ENCODE assay signal across 11 cellular contexts in the genomic region with DNA sequence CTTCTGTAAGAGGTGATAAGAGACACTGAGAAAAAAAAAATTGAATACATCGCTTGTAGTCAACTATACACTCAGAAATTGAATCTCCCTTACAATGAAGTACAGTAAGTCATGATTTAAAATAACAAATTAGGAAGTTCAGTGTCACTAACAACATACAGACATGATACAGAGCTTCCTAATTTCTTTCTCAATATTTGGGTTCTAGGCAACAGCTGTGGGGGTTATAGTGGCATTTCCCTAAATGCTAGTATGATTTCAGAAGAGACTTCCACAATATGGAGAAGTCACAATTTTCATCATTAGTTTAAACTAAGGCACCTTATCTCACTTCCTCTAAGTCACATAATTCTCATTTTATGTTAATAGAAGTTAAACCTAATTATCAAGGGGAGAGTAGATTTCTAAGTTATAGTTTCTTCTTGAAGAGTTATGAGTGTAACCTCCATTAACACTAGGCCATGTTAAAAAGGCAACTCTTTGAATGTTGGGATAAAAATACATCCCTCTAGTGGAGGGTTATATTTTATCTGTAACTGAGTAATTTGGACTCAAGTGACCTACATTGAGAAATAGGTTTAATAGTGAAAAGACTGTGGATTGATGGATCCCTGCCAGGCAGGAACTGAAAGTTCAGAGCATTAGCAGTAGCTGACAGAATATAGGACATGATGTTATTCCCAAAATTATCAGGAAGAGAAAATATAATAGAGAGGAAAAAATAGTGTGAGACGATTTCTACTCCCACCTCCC.
DNase-seq lines count a peak whose midpoint lies in the region; ATAC-seq, FAIRE-seq and TF ChIP-seq lines count a peak whose summit lies in the region.
"Had no signal": no experiment of that assay in that cellular context is flagged by ENCODE, and none has a peak within 500 bp of the region (broad histone marks: within the 10 kb centered on the region; RNA-seq: fewer than 3 reads in every experiment).

No MANE protein-coding gene starts in this region.

- no peak overlapping the region for H3K27ac ChIP-seq in A673 (ENCODE audit: low read depth, low read length, poor library complexity, severe bottlenecking)
- H3K27ac ChIP-seq in right lobe of liver, result peak overlapping the region; percentile 51 to 65 (median 61)
- H3K27ac ChIP-seq: neutrophil had no signal

- FAIRE-seq in bronchial epithelial cell (lab: Jason Lieb, UNC), result no peak
- FAIRE-seq: astrocyte had no signal

- no TSS peak for BruUV-seq in A673 (replicated peaks; lab: Mats Ljungman, UMichigan)

- intact Hi-C loops in A673 (cut with micrococcal nuclease; ENCODE audit: unreplicated experiment) (no loop called here), right lobe of liver (cut with DNase I) (no loop called here)

- POLR2A ChIA-PET in A673 (lab: Charles Lee; ENCODE audit: low non-redundant PET), result no interaction called here

- DNase-seq in A673 (ENCODE audit: low spot score) (peak; percentile 0), Kasumi-1 (lab: John Stamatoyannopoulos, UW) (peak; percentile 25 to 59), bronchial epithelial cell (ENCODE audit: low read depth) (peak; percentile 2), right lobe of liver (peak in 2 of 3 donors; percentile 46 to 85), NCI-H345 treated with DMSO at 0.1 percent for 48 hours (lab: John Stamatoyannopoulos, UW; ENCODE audit: unreplicated experiment) (no peak), NCI-H748 (lab: John Stamatoyannopoulos, UW; ENCODE audit: unreplicated experiment) (no peak)
- DNase-seq: NCI-H1105 had no signal

- H3K36me3 ChIP-seq in A673 (ENCODE audit: insufficient read depth, low read length, poor library complexity, severe bottlenecking) (no peaks in the 10 kb centered on the region), bronchial epithelial cell (ENCODE audit: control insufficient read depth, insufficient read depth, low read length) (no peaks in the 10 kb centered on the region), right lobe of liver (no peaks in the 10 kb centered on the region)
- H3K36me3 ChIP-seq: neutrophil had no signal

- no peaks in the 10 kb centered on the region for H3K27me3 ChIP-seq in A673 (replicated peaks; ENCODE audit: insufficient read depth, low read depth, low read length, poor library complexity)
- H3K27me3 ChIP-seq in bronchial epithelial cell (ENCODE audit: control insufficient read depth, insufficient read depth, low read length), result no peaks in the 10 kb centered on the region
- H3K27me3 ChIP-seq in right lobe of liver, result no peaks in the 10 kb centered on the region
- H3K27me3 ChIP-seq: neutrophil had no signal

- no peak overlapping the region for H3K4me3 ChIP-seq in A673 (ENCODE audit: low read depth, low read length, poor library complexity, severe bottlenecking)
- H3K4me3 ChIP-seq in bronchial epithelial cell (ENCODE audit: low read depth, low read length), result no peak overlapping the region
- peak overlapping the region in 2 of 3 donors; percentile 20 to 31 for H3K4me3 ChIP-seq in right lobe of liver

- ATAC-seq in right lobe of liver, result peak; percentile 91 to 95 (median 94)
- ATAC-seq in HG02885 (IDR thresholded peaks at IDR 0.05; ENCODE audit: poor library complexity, unreplicated experiment), result no peak
- no peak for ATAC-seq in GM19463 (IDR thresholded peaks at IDR 0.05; ENCODE audit: unreplicated experiment)

- 40% methylated on average over 2 of the region's 2 CpGs for WGBS in right lobe of liver (ENCODE audit: insufficient coverage, low coverage, low lambda C conversion rate, missing lambda C conversion rate)

- H3K9me3 ChIP-seq in A673 (ENCODE audit: low read depth, low read length, poor library complexity, severe bottlenecking) (no peaks in the 10 kb centered on the region), right lobe of liver (no peaks in the 10 kb centered on the region)
- H3K9me3 ChIP-seq: neutrophil had no signal

- TF ChIP-seq POLR2A in right lobe of liver (IDR thresholded peaks at IDR 0.05), result no peak

- TF ChIP-seq CTCF in A673 (conservative IDR thresholded peaks at IDR 0.05; ENCODE audit: low read depth, low read length) (no peak), bronchial epithelial cell (IDR thresholded peaks at IDR 0.05; ENCODE audit: insufficient read depth, low read length, severe bottlenecking) (no peak), right lobe of liver (IDR thresholded peaks at IDR 0.05) (peak; percentile 44 to 73 (median 51))

- H3K4me1 ChIP-seq in A673 (ENCODE audit: insufficient read depth, low read length, poor library complexity, severe bottlenecking) (no peaks in the 10 kb centered on the region), right lobe of liver (peaks cover 0 to 21% (median 2%) of the 10 kb centered on the region in 4 donors)

- CTCF ChIA-PET in A673 (lab: Charles Lee), result no interaction called here

Comparison
In these comparisons a context has a peak if more than half of its experiments do, and no peak if none do; other contexts are left out.
1. DNase-seq: peak in A673 (single experiment), Kasumi-1 (2 of 2), bronchial epithelial cell (single experiment) and right lobe of liver (2 of 3); none in NCI-H345 treated with DMSO at 0.1 percent for 48 hours (single experiment) and NCI-H748 (single experiment).
2. H3K4me3 ChIP-seq: peak in right lobe of liver (2 of 3); none in A673 (single experiment) and bronchial epithelial cell (single experiment).
3. CTCF ChIP-seq: peak in right lobe of liver (4 of 4); none in A673 (single experiment) and bronchial epithelial cell (single experiment).
4. ATAC-seq: peak in right lobe of liver (4 of 4); none in HG02885 (single experiment) and GM19463 (single experiment).